ENCODE assay signal across 29 cellular contexts in the genomic region with DNA sequence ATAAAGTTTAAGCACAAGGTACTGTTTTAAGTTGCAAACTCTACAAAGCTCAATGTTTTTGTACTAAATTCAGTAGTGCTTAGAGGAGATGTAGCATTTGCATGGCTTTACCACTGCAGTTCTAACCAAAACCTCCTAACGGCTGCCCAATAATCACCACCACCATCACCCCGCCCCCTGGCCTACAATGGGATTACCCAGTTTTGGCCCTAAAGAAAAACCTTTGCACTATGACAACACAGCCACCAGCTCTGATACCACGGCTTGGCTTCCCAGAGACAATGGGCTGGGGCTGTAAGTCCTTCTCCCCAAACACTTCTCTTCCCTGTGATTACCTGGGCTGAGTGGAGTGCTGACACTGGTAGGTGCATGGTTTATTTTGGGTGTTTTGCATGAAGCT.
"Had no signal": no experiment of that assay in that cellular context is flagged by ENCODE, and none has a peak within 500 bp of the region (broad histone marks: within the 10 kb centered on the region; RNA-seq: fewer than 3 reads in every experiment).

No MANE protein-coding gene starts in this region.

- H3K9me3 ChIP-seq: ascending aorta, body of pancreas, SJSA1 had no signal

- H3K4me1 ChIP-seq: ascending aorta had no signal

- ATAC-seq: activated CD8-positive, alpha-beta memory T cell treated with anti-CD3 and anti-CD28 coated beads, Interleukin-2, amount 10 ng/mL, durations not matched to agents 7 days and 5 days; activated naive CD4-positive, alpha-beta T cell treated with anti-CD3 and anti-CD28 coated beads, Interleukin-2, amount 50 U/mL, for 72 hours; activated naive CD8-positive, alpha-beta T cell treated with anti-CD3 and anti-CD28 coated beads, Interleukin-2, amount 50 U/mL, for 24 hours; body of pancreas; PC-3; SK-N-SH treated with all-trans-retinoic acid at 6 μM for 48 hours had no signal

- H3K4me3 Mint-ChIP-seq: activated B cell treated with CpG ODN at 0.5 μM for 24 hours; activated CD4-positive, alpha-beta T cell treated with anti-CD3 and anti-CD28 coated beads, Interleukin-2, amount 10 ng/mL, durations not matched to agents 24 days and 14 days; activated CD8-positive, alpha-beta memory T cell treated with anti-CD3 and anti-CD28 coated beads, Interleukin-2, amount 10 ng/mL, durations not matched to agents 7 days and 5 days; activated naive CD8-positive, alpha-beta T cell treated with anti-CD3 and anti-CD28 coated beads, Interleukin-2, amount 50 U/mL, for 24 hours; activated T-cell treated with anti-CD3 and anti-CD28 coated beads, Interleukin-2, amount 50 U/mL, for 24 hours; activated T-helper 1 cell treated with anti-CD3 and anti-CD28 coated beads, Interleukin-12 subunit alpha, Interleukin-12 subunit beta, Interleukin-2, Interleukin-4 antibody, amounts not matched to agents 30 ng/mL and 10 ng/mL and 1 ng/mL, durations not matched to agents 14 hours and 24 hours and 36 hours; central memory CD8-positive, alpha-beta T cell had no signal

- H3K27me3 ChIP-seq: ascending aorta, body of pancreas had no signal

- H3K36me3 Mint-ChIP-seq: activated CD8-positive, alpha-beta memory T cell treated with anti-CD3 and anti-CD28 coated beads, Interleukin-2, amount 10 ng/mL, durations not matched to agents 7 days and 5 days; activated naive CD4-positive, alpha-beta T cell treated with anti-CD3 and anti-CD28 coated beads, Interleukin-2, amount 50 U/mL, for 72 hours had no signal

- H3K4me3 ChIP-seq: ascending aorta, body of pancreas, SJSA1 had no signal

- H3K27ac Mint-ChIP-seq: activated B cell treated with CpG ODN at 0.5 μM for 24 hours; activated CD4-positive, alpha-beta T cell treated with anti-CD3 and anti-CD28 coated beads, Interleukin-2, amount 10 ng/mL, durations not matched to agents 24 days and 14 days; activated CD8-positive, alpha-beta memory T cell treated with anti-CD3 and anti-CD28 coated beads, Interleukin-2, amount 10 ng/mL, durations not matched to agents 7 days and 5 days; activated naive CD4-positive, alpha-beta T cell treated with anti-CD3 and anti-CD28 coated beads, Interleukin-2, amount 50 U/mL, for 72 hours; activated naive CD8-positive, alpha-beta T cell treated with anti-CD3 and anti-CD28 coated beads, Interleukin-2, amount 50 U/mL, for 24 hours; activated T-cell treated with anti-CD3 and anti-CD28 coated beads, Interleukin-2, amount 50 U/mL, for 24 hours; activated T-helper 1 cell treated with anti-CD3 and anti-CD28 coated beads, Interleukin-12 subunit alpha, Interleukin-12 subunit beta, Interleukin-2, Interleukin-4 antibody, amounts not matched to agents 30 ng/mL and 10 ng/mL and 1 ng/mL, durations not matched to agents 14 hours and 24 hours and 36 hours had no signal

- H3K27ac ChIP-seq: ascending aorta, body of pancreas, SJSA1 had no signal

- H3K4me1 Mint-ChIP-seq: activated B cell treated with CpG ODN at 0.5 μM for 24 hours; activated naive CD8-positive, alpha-beta T cell treated with anti-CD3 and anti-CD28 coated beads, Interleukin-2, amount 50 U/mL, for 24 hours; central memory CD8-positive, alpha-beta T cell had no signal

- DNase-seq: activated B cell treated with CpG ODN at 0.5 μM for 24 hours; activated CD4-positive, alpha-beta T cell treated with anti-CD3 and anti-CD28 coated beads for 1 hour; activated CD4-positive, alpha-beta T cell treated with anti-CD3 and anti-CD28 coated beads, Interleukin-2, amount 10 ng/mL, durations not matched to agents 24 days and 14 days; activated CD4-positive, alpha-beta T cell treated with anti-CD3 and anti-CD28 coated beads, Interleukin-2, amount 50 U/mL, for 48 hours; activated CD8-positive, alpha-beta memory T cell treated with anti-CD3 and anti-CD28 coated beads, Interleukin-2, amount 10 ng/mL, durations not matched to agents 7 days and 5 days; activated effector memory CD4-positive, alpha-beta T cell treated with Interleukin-2 at 50 U/mL for 16 hours; activated naive CD4-positive, alpha-beta T cell; activated naive CD8-positive, alpha-beta T cell treated with anti-CD3 and anti-CD28 coated beads, Interleukin-2, amount 50 U/mL, for 24 hours; activated T-cell treated with anti-CD3 and anti-CD28 coated beads, Interleukin-2, amount 50 U/mL, for 24 hours; amniotic stem cell; body of pancreas; MM.1S; NCI-H1105; NCI-H1436 treated with DMSO at 0.1 percent for 48 hours; NCI-H187; NCI-H2081; NCI-H446; NCI-H524 treated with DMSO at 0.1 percent for 48 hours; NCI-H774; NK-92 treated with Interleukin-12 subunit alpha and Interleukin-12 subunit beta, amount 100 ng/mL, for 24 hours; PC-3; SHP77; SW 1271 had no signal

- H3K27me3 Mint-ChIP-seq: activated B cell treated with CpG ODN at 0.5 μM for 24 hours; activated CD8-positive, alpha-beta memory T cell treated with anti-CD3 and anti-CD28 coated beads, Interleukin-2, amount 10 ng/mL, durations not matched to agents 7 days and 5 days; activated naive CD8-positive, alpha-beta T cell treated with anti-CD3 and anti-CD28 coated beads, Interleukin-2, amount 50 U/mL, for 24 hours; activated T-cell treated with anti-CD3 and anti-CD28 coated beads, Interleukin-2, amount 50 U/mL, for 24 hours; central memory CD8-positive, alpha-beta T cell had no signal

- H3K9me3 Mint-ChIP-seq: activated B cell treated with CpG ODN at 0.5 μM for 24 hours; activated CD4-positive, alpha-beta T cell treated with anti-CD3 and anti-CD28 coated beads, Interleukin-2, amount 10 ng/mL, durations not matched to agents 24 days and 14 days; activated naive CD4-positive, alpha-beta T cell treated with anti-CD3 and anti-CD28 coated beads, Interleukin-2, amount 50 U/mL, for 72 hours; activated naive CD8-positive, alpha-beta T cell treated with anti-CD3 and anti-CD28 coated beads, Interleukin-2, amount 50 U/mL, for 24 hours; activated T-cell treated with anti-CD3 and anti-CD28 coated beads, Interleukin-2, amount 50 U/mL, for 24 hours; activated T-helper 1 cell treated with anti-CD3 and anti-CD28 coated beads, Interleukin-12 subunit alpha, Interleukin-12 subunit beta, Interleukin-2, Interleukin-4 antibody, amounts not matched to agents 30 ng/mL and 10 ng/mL and 1 ng/mL, durations not matched to agents 14 hours and 24 hours and 36 hours; central memory CD8-positive, alpha-beta T cell had no signal

- H3K36me3 ChIP-seq: ascending aorta, SJSA1 had no signal
